Comparison of ENCODE assay signal across 14 cellular contexts in the genomic region with DNA sequence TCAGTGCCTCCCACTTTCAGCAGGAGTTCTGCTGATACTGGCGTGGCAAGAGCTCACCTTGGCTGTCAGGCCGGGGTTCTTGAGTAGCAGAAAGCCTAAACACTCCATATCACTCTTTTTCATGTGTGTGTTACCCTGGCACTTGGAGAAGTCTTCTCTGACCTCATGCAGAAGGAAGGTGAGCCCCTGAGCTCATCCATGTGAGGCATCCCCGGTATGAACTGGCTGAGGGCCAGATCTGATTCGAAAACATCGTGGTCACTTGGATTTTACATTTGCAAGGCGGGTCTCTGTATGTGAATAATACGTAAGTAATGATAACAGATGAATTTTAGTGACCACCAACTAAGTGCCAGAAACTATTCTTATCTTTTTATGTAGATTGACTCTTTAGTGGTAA.
DNase-seq lines count a peak whose midpoint lies in the region; ATAC-seq, FAIRE-seq and TF ChIP-seq lines count a peak whose summit lies in the region.
"Had no signal": no experiment of that assay in that cellular context is flagged by ENCODE, and none has a peak within 500 bp of the region (broad histone marks: within the 10 kb centered on the region; RNA-seq: fewer than 3 reads in every experiment).

No MANE protein-coding gene starts in this region.

- H4K20me1 ChIP-seq in HepG2 (ENCODE audit: insufficient read depth, low read length) = no peaks in the 10 kb centered on the region
- H4K20me1 ChIP-seq in SK-N-SH (ENCODE audit: insufficient read depth) = no peaks in the 10 kb centered on the region

- H3K9me2 ChIP-seq in SK-N-SH = no peaks in the 10 kb centered on the region

- no peak for TF ChIP-seq RAD21 in HepG2 (CRISPR knock-in tag; IDR thresholded peaks at IDR 0.05)
- TF ChIP-seq RAD21 in SK-N-SH (IDR thresholded peaks at IDR 0.05; ENCODE audit: low read length) = no peak

- no peak overlapping the region for H3K9ac ChIP-seq in HepG2 (ENCODE audit: insufficient read depth, low read depth, low read length)
- H3K9ac ChIP-seq in SK-N-SH = no peak overlapping the region
- no peak overlapping the region for H3K9ac ChIP-seq in kidney (ENCODE audit: low read length in 2 of 2)

- 12% methylated on average over 7 of the region's 7 CpGs for WGBS in HepG2 (ENCODE audit: low lambda C conversion rate)
- 86% methylated on average over 5 of the region's 7 CpGs for WGBS in right lobe of liver (ENCODE audit: insufficient coverage, low coverage, low lambda C conversion rate, missing lambda C conversion rate)
- 30% methylated on average over 7 of the region's 7 CpGs for WGBS in SK-N-SH (ENCODE audit: low lambda C conversion rate)

- in situ Hi-C loops in HepG2 (cut with HindIII; ENCODE audit: extremely low pct_ligation_motif_present, low pct_unique_long_range_greater_than_20kb) = no loop called here

- H3K27ac ChIP-seq in HepG2 (ENCODE audit: extremely low read length, insufficient read depth, low read length) (no peak overlapping the region), right lobe of liver (no peak overlapping the region), SK-N-SH (ENCODE audit: low read depth in 2 of 2, low read length in 1 of 2) (no peak overlapping the region), kidney (ENCODE audit: low read depth in 2 of 2, low read length in 2 of 2) (no peak overlapping the region)
- H3K27ac ChIP-seq in CD4-positive, alpha-beta memory T cell (ENCODE audit: low read depth, low read length) = no peak overlapping the region
- H3K27ac ChIP-seq: A549, esophagus muscularis mucosa, suprapubic skin had no signal

- no peaks in the 10 kb centered on the region for H3K4me1 Mint-ChIP-seq in CD4-positive, alpha-beta memory T cell

- ATAC-seq in HepG2 (no peak), right lobe of liver (no peak), GM21381 (IDR thresholded peaks at IDR 0.05; ENCODE audit: unreplicated experiment) (no peak)
- ATAC-seq: A549 had no signal

- CTCF ChIA-PET in HepG2 (lab: Yijun Ruan, JAX; ENCODE audit: low intra/inter-chr PET ratio, low total read pairs) = no interaction called here
- CTCF ChIA-PET in SK-N-SH (lab: Yijun Ruan, JAX) = interaction anchor here (1.1 to 1.4 kb wide), 5 partner anchors 8 to 103 kb away, joined by 3 to 8 read pairs (median 4); no protein-coding TSS in a partner anchor
- CTCF ChIA-PET in CD4-positive, alpha-beta memory T cell (lab: Charles Lee; ENCODE audit: partially characterized antibody) = interaction anchor here (1.7 to 2.0 kb wide), 2 partner anchors 10 to 23 kb away, joined by 4 to 5 read pairs; no protein-coding TSS in a partner anchor

- H3K79me2 ChIP-seq in HepG2 (ENCODE audit: insufficient read depth, low read length) (no peaks in the 10 kb centered on the region), SK-N-SH (ENCODE audit: insufficient read depth) (no peaks in the 10 kb centered on the region)

- DNase-seq in HepG2 (ENCODE audit: low spot score) (peak; percentile 9), right lobe of liver (no peak), SK-N-SH (no peak), fibroblast of the aortic adventitia (ENCODE audit: low read depth) (peak; percentile 75), kidney (no peak), C1 segment of cervical spinal cord (lab: John Stamatoyannopoulos, UW) (no peak)
- DNase-seq in CD4-positive, alpha-beta memory T cell = no peak
- DNase-seq: NCI-H2029 treated with DMSO at 0.1 percent for 48 hours had no signal

- no TSS peak for BruUV-seq in HepG2 (replicated peaks; lab: Mats Ljungman, UMichigan)

- H3K9me3 ChIP-seq in HepG2 (ENCODE audit: low read length) (no peaks in the 10 kb centered on the region), right lobe of liver (no peaks in the 10 kb centered on the region), SK-N-SH (no peaks in the 10 kb centered on the region), kidney (ENCODE audit: control insufficient read depth in 1 of 2, low read length in 2 of 2) (no peaks in the 10 kb centered on the region)
- H3K9me3 ChIP-seq in CD4-positive, alpha-beta memory T cell (ENCODE audit: control insufficient read depth in 1 of 2, low read length in 2 of 2) = no peaks in the 10 kb centered on the region
- H3K9me3 ChIP-seq: A549, esophagus muscularis mucosa, suprapubic skin had no signal

- TF ChIP-seq CTCF in HepG2 (CRISPR knock-in tag; IDR thresholded peaks at IDR 0.05) (no peak), right lobe of liver (IDR thresholded peaks at IDR 0.05) (no peak), SK-N-SH (IDR thresholded peaks at IDR 0.05) (no peak), fibroblast of the aortic adventitia (IDR thresholded peaks at IDR 0.05; ENCODE audit: insufficient read depth, low read length) (no peak), kidney (IDR thresholded peaks at IDR 0.05; ENCODE audit: borderline replicate concordance, extremely low read depth, insufficient read depth) (no peak)

- H3K9me3 Mint-ChIP-seq in CD4-positive, alpha-beta memory T cell = no peaks in the 10 kb centered on the region

- H3K36me3 ChIP-seq in HepG2 (replicated peaks in 1 of 2; ENCODE audit: control insufficient read depth in 1 of 2, insufficient read depth in 2 of 2, low read length in 2 of 2) (no peaks in the 10 kb centered on the region), right lobe of liver (no peaks in the 10 kb centered on the region), SK-N-SH (replicated peaks in 1 of 2; ENCODE audit: control insufficient read depth in 1 of 2, insufficient read depth in 2 of 2, low read length in 1 of 2) (no peaks in the 10 kb centered on the region), kidney (ENCODE audit: control insufficient read depth in 1 of 2, insufficient read depth in 2 of 2, low read length in 2 of 2) (no peaks in the 10 kb centered on the region)
- no peaks in the 10 kb centered on the region for H3K36me3 ChIP-seq in CD4-positive, alpha-beta memory T cell (ENCODE audit: insufficient read depth, low read length)
- H3K36me3 ChIP-seq: esophagus muscularis mucosa, suprapubic skin had no signal

- H3K27me3 Mint-ChIP-seq in CD4-positive, alpha-beta memory T cell = peaks cover 4 to 7% of the 10 kb centered on the region in 2 donors
- H3K27me3 Mint-ChIP-seq: activated naive CD8-positive, alpha-beta T cell had no signal

- H3K27me3 ChIP-seq in HepG2 (ENCODE audit: control insufficient read depth in 1 of 2, insufficient read depth in 2 of 2, low read length in 2 of 2) (peaks cover 0 to 6% of the 10 kb centered on the region in 2 experiments; a peak in 1 of 5 replicates), right lobe of liver (no peaks in the 10 kb centered on the region), SK-N-SH (ENCODE audit: insufficient read depth) (no peaks in the 10 kb centered on the region)
- H3K27me3 ChIP-seq in CD4-positive, alpha-beta memory T cell (ENCODE audit: insufficient read depth, low read length) = no peaks in the 10 kb centered on the region
- H3K27me3 ChIP-seq: esophagus muscularis mucosa, suprapubic skin had no signal

- FAIRE-seq in HepG2 (lab: Jason Lieb, UNC) (no peak), kidney (lab: Jason Lieb, UNC) (no peak)
- FAIRE-seq: A549, colon had no signal

- peaks cover 4% of the 10 kb centered on the region for H3F3A ChIP-seq in SK-N-SH (replicated peaks; ENCODE audit: insufficient read depth)

- POLR2A ChIA-PET in HepG2 (lab: Yijun Ruan, JAX) = no interaction called here
- POLR2A ChIA-PET in SK-N-SH (lab: Yijun Ruan, JAX) = no interaction called here
- POLR2A ChIA-PET in CD4-positive, alpha-beta memory T cell (lab: Charles Lee; ENCODE audit: partially characterized antibody) = no interaction called here

- no peak overlapping the region for H3K4me3 ChIP-seq in HepG2 (replicated peaks in 1 of 3; ENCODE audit: insufficient read depth in 1 of 3, low read depth in 2 of 3, low read length in 3 of 3)
- no peak overlapping the region for H3K4me3 ChIP-seq in right lobe of liver
- H3K4me3 ChIP-seq in SK-N-SH (ENCODE audit: low read depth in 2 of 2, low read length in 1 of 2) = no peak overlapping the region
- no peak overlapping the region for H3K4me3 ChIP-seq in fibroblast of the aortic adventitia (ENCODE audit: low read depth, low read length)
- H3K4me3 ChIP-seq in kidney (ENCODE audit: low read length in 2 of 2) = no peak overlapping the region
- no peak overlapping the region for H3K4me3 ChIP-seq in CD4-positive, alpha-beta memory T cell (ENCODE audit: low read length in 2 of 2)
- H3K4me3 ChIP-seq: A549, esophagus muscularis mucosa, suprapubic skin had no signal

- H3K4me2 ChIP-seq in HepG2 (ENCODE audit: low read depth, low read length) = no peak overlapping the region
- no peak overlapping the region for H3K4me2 ChIP-seq in SK-N-SH
- H3K4me2 ChIP-seq: A549 had no signal

- no peaks in the 10 kb centered on the region for H3K36me3 Mint-ChIP-seq in CD4-positive, alpha-beta memory T cell
- H3K36me3 Mint-ChIP-seq: activated naive CD8-positive, alpha-beta T cell had no signal

- intact Hi-C loops in HepG2 (cut with micrococcal nuclease; ENCODE audit: unreplicated experiment) = no loop called here
- intact Hi-C loops in right lobe of liver (cut with DNase I) = loop anchor here in 1 of 2 donors (5.0 kb wide), 1 partner anchor 103 kb away; no protein-coding TSS in a partner anchor
- intact Hi-C loops in kidney (cut with DNase I) = no loop called here
- intact Hi-C loops in CD4-positive, alpha-beta memory T cell (cut with micrococcal nuclease) = no loop called here

- no peak overlapping the region for H3K4me3 Mint-ChIP-seq in CD4-positive, alpha-beta memory T cell
- H3K4me3 Mint-ChIP-seq: activated naive CD8-positive, alpha-beta T cell had no signal

- H3K27ac Mint-ChIP-seq in CD4-positive, alpha-beta memory T cell = no peak overlapping the region
- H3K27ac Mint-ChIP-seq: activated naive CD8-positive, alpha-beta T cell had no signal

- no peak for TF ChIP-seq EP300 in HepG2 (IDR thresholded peaks at IDR 0.05; ENCODE audit: low read depth in 2 of 2, low read length in 2 of 2)
- TF ChIP-seq EP300 in HepG2 (CRISPR knock-in tag; IDR thresholded peaks at IDR 0.05; ENCODE audit: borderline replicate concordance) = no peak
- TF ChIP-seq EP300 in SK-N-SH (IDR thresholded peaks at IDR 0.05; ENCODE audit: borderline replicate concordance in 1 of 2, low read depth in 1 of 2, low read length in 1 of 2) = peak in 1 of 2 experiments; percentile 52; a peak in 1 of 4 replicates

- H3K4me1 ChIP-seq in HepG2 (ENCODE audit: insufficient read depth, low read length) (no peaks in the 10 kb centered on the region), right lobe of liver (no peaks in the 10 kb centered on the region), SK-N-SH (ENCODE audit: control insufficient read depth in 1 of 2, insufficient read depth in 2 of 2, low read depth in 1 of 2, low read length in 1 of 2) (0 out of 4 replicates have a peak, but pooled peaks cover 0 to 7% of the 10 kb centered on the region in 2 experiments), kidney (ENCODE audit: control insufficient read depth in 1 of 2, insufficient read depth in 1 of 2, low read depth in 1 of 2, low read length in 2 of 2) (no peaks in the 10 kb centered on the region)
- H3K4me1 ChIP-seq in CD4-positive, alpha-beta memory T cell (ENCODE audit: insufficient read depth, low read length) = no peaks in the 10 kb centered on the region
- H3K4me1 ChIP-seq: A549, suprapubic skin had no signal

- no peak overlapping the region for H2AFZ ChIP-seq in HepG2 (ENCODE audit: low read length)
- H2AFZ ChIP-seq in SK-N-SH (ENCODE audit: low read depth) = no peak overlapping the region

- TF ChIP-seq POLR2A in HepG2 (IDR thresholded peaks at IDR 0.05; ENCODE audit: insufficient read depth in 1 of 2, low read depth in 2 of 2, low read length in 2 of 2) = no peak
- no peak for TF ChIP-seq POLR2A in right lobe of liver (IDR thresholded peaks at IDR 0.05)

Comparison
In these comparisons a context has a peak if more than half of its experiments do, and no peak if none do; other contexts are left out.
1. DNase-seq: peak in HepG2 (single experiment) and fibroblast of the aortic adventitia (single experiment); none in right lobe of liver (0 of 3), SK-N-SH (single experiment), kidney (single experiment), CD4-positive, alpha-beta memory T cell (0 of 5) and C1 segment of cervical spinal cord (0 of 14).
2. Of the 25 proteins assayed by ChIP-seq in both HepG2 and SK-N-SH: peak only in HepG2: none; only in SK-N-SH: FOSL2, JUND, NFIC, PBX3, POLR2AphosphoS5, RXRA and 1 more; in both: none; in neither: 17; mixed calls (peak in some experiments, not most) for 1.